In the genomic region with DNA sequence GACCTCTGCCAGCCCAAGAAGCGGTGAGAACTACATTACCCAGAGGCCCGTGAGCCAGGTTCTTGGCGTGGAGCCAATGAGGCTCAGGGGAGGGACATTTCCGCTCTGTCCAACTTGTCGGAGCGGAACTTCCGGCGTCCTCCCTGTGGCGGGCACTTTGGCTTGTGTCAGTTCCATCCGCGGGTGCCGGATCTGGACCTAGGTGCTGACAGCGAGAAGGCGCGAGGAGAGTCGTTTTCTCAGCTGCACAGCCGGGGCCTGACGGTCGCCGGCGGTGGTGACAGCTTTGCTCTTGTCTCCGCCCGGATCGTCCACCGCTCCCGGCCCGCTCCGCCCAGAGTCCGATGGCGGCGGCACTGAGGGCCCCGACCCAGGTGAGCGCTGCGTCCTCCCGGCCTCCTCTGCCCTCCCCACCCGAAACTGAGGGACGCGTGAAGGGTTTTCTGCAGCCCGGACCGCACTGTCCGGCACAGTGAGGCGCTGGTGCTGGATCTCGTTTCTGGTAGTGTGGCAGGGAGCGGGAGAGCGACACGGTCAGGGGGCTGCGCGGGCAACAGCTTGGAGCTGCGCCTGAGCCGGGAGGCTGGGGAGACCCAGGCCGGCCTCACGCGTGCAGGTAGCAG, we compare ENCODE assay signal across 8 cellular contexts. TPM values are rescaled to one million over a fixed set of nuclear protein-coding genes. Genes with fewer than 3 reads are reported as not detected.
DNase-seq lines count a peak whose midpoint lies in the region; ATAC-seq and TF ChIP-seq lines count a peak whose summit lies in the region.

TSS of gene ZNF530 (plus strand) at position 125 of the 623 bp plus-strand sequence. CDS start 4,461 bp downstream, outside the sequence.

- peaks cover 0 to 9% of the 10 kb centered on the region in 2 donors for H3K4me1 ChIP-seq in adrenal gland (replicated peaks in 1 of 2)
- H3K4me1 ChIP-seq in upper lobe of right lung: peaks cover 10% of the 10 kb centered on the region

- CTCF ChIA-PET in GM10248 (lab: Yijun Ruan, JAX): interaction anchor here (1.2 kb wide), 1 partner anchor 9 kb away, joined by 3 read pairs; no protein-coding TSS in a partner anchor

- POLR2A ChIA-PET in GM10248 (lab: Yijun Ruan, JAX): no interaction called here

- H3K27ac ChIP-seq in adrenal gland (peak within 1 kb of the TSS in 1 of 5 donors; percentile 33), upper lobe of right lung (no peak within 1 kb of the TSS)

- intact Hi-C loops in adrenal gland (cut with DNase I) (no loop called here), left cardiac atrium (cut with DNase I) (no loop called here), posterior cingulate gyrus (cut with DNase I) (no loop called here), upper lobe of right lung (cut with DNase I) (no loop called here)

- H3K9me3 ChIP-seq in adrenal gland (replicated peaks in 1 of 3) (no peaks in the 10 kb centered on the region), upper lobe of right lung (no peaks in the 10 kb centered on the region)

- DNase-seq in GM10248 (ENCODE audit: extremely low spot score) (peak; percentile 92), NCI-H128 (lab: John Stamatoyannopoulos, UW; ENCODE audit: unreplicated experiment) (peak; percentile 84), T follicular helper cell (ENCODE audit: low read depth) (peak; percentile 60), adrenal gland (peak; percentile 94 to 97 (median 96)), left cardiac atrium (peak; percentile 96), posterior cingulate gyrus (peak; percentile 88 to 99 (median 95)), upper lobe of right lung (peak; percentile 95)

- no peak for TF ChIP-seq POLR2A in adrenal gland (IDR thresholded peaks at IDR 0.05)

- TF ChIP-seq CTCF in GM10248 (IDR thresholded peaks at IDR 0.05; ENCODE audit: control extremely low read depth, extremely low read depth, low read depth, missing control alignments): no peak
- TF ChIP-seq CTCF in adrenal gland (IDR thresholded peaks at IDR 0.05): no peak
- TF ChIP-seq CTCF in upper lobe of right lung (IDR thresholded peaks at IDR 0.05): no peak

- ATAC-seq in HG02623 (IDR thresholded peaks at IDR 0.05; ENCODE audit: unreplicated experiment): peak; percentile 93
- peak; percentile 99 to 100 for ATAC-seq in left cardiac atrium
- ATAC-seq in upper lobe of right lung: peak; percentile 99

- H3K4me3 ChIP-seq in adrenal gland (peak within 1 kb of the TSS in 3 of 4 donors; percentile 45 to 90 (median 66)), upper lobe of right lung (peak within 1 kb of the TSS; percentile 64)

- H3K36me3 ChIP-seq in adrenal gland (replicated peaks in 1 of 2): no peaks in the 10 kb centered on the region
- H3K36me3 ChIP-seq in upper lobe of right lung: peaks cover 1% of the 10 kb centered on the region

- WGBS in adrenal gland, 4 donors: 0 to 1% (median 0%) methylated on average over 22 to 53 of the region's 53 CpGs

- H3K27me3 ChIP-seq in adrenal gland (no peaks in the 10 kb centered on the region), upper lobe of right lung (no peaks in the 10 kb centered on the region)

RNA-seq across cellular contexts. Expression of gene ZNF530, which starts in this region (rescaled TPM):
- total RNA-seq in adrenal gland (1 to 10 TPM; 1.2 to 5.5 (median 2.8) TPM), left cardiac atrium (1 to 10 TPM; 3.7 to 5.3 TPM), upper lobe of right lung (2.9 TPM)
- polyA plus RNA-seq in adrenal gland: 1 to 10 TPM; 1.4 to 2.0 (median 1.9) TPM
